ENCODE assay signal across 16 cellular contexts in genomic region chr14:71119832-71120231, GRCh38.
"Had no signal": no experiment of that assay in that cellular context is flagged by ENCODE, and none has a peak within 500 bp of the region (broad histone marks: within the 10 kb centered on the region; RNA-seq: fewer than 3 reads in every experiment).

No MANE protein-coding gene starts in this region.

- DNase-seq: activated CD4-positive, alpha-beta T cell treated with anti-CD3 and anti-CD28 coated beads, Interleukin-2, amount 10 ng/mL, durations not matched to agents 7 days and 5 days; activated naive CD4-positive, alpha-beta T cell treated with anti-CD3 and anti-CD28 coated beads, Interleukin-2, amount 10 ng/mL, durations not matched to agents 7 days and 5 days; effector CD8-positive, alpha-beta T cell; kidney; midbrain; sigmoid colon; spleen; stimulated activated CD8-positive, alpha-beta memory T cell treated with anti-CD3 and anti-CD28 coated beads, Interleukin-4, amount 100 ng/mL, for 48 hours; stimulated activated naive CD4-positive, alpha-beta T cell; transverse colon; uterus had no signal

- H3K9me3 Mint-ChIP-seq: activated CD4-positive, alpha-beta T cell treated with anti-CD3 and anti-CD28 coated beads, Interleukin-2, amount 10 ng/mL, durations not matched to agents 7 days and 5 days; activated naive CD4-positive, alpha-beta T cell treated with anti-CD3 and anti-CD28 coated beads, Interleukin-2, amount 10 ng/mL, durations not matched to agents 7 days and 5 days; dendritic cell treated with granulocyte-macrophage colony-stimulating factor and Interleukin-4, amounts not matched to agents 40 ng/mL and 50 ng/mL, for 4 days; T-helper 1 cell treated with Interleukin-12 subunit alpha and Interleukin-12 subunit beta and Interleukin-4 antibody, amounts not matched to agents 30 μg/mL and 1 μg/mL, for 36 hours had no signal

- H3K4me1 Mint-ChIP-seq: activated CD4-positive, alpha-beta T cell treated with anti-CD3 and anti-CD28 coated beads, Interleukin-2, amount 10 ng/mL, durations not matched to agents 7 days and 5 days; activated naive CD4-positive, alpha-beta T cell treated with anti-CD3 and anti-CD28 coated beads, Interleukin-2, amount 10 ng/mL, durations not matched to agents 7 days and 5 days had no signal

- H3K27me3 ChIP-seq: esophagus muscularis mucosa, sigmoid colon, spleen, suprapubic skin, transverse colon, uterus had no signal

- H3K27me3 Mint-ChIP-seq: activated CD4-positive, alpha-beta T cell treated with anti-CD3 and anti-CD28 coated beads, Interleukin-2, amount 10 ng/mL, durations not matched to agents 7 days and 5 days; dendritic cell treated with granulocyte-macrophage colony-stimulating factor and Interleukin-4, amounts not matched to agents 40 ng/mL and 50 ng/mL, for 4 days had no signal

- H3K27ac ChIP-seq: esophagus muscularis mucosa, sigmoid colon, spleen, suprapubic skin, uterus had no signal

- H3K27ac Mint-ChIP-seq: activated CD4-positive, alpha-beta T cell treated with anti-CD3 and anti-CD28 coated beads, Interleukin-2, amount 10 ng/mL, durations not matched to agents 7 days and 5 days; activated naive CD4-positive, alpha-beta T cell treated with anti-CD3 and anti-CD28 coated beads, Interleukin-2, amount 10 ng/mL, durations not matched to agents 7 days and 5 days; dendritic cell treated with granulocyte-macrophage colony-stimulating factor and Interleukin-4, amounts not matched to agents 40 ng/mL and 50 ng/mL, for 4 days had no signal

- H3K4me1 ChIP-seq: esophagus muscularis mucosa, uterus had no signal

- H3K4me3 Mint-ChIP-seq: activated CD4-positive, alpha-beta T cell treated with anti-CD3 and anti-CD28 coated beads, Interleukin-2, amount 10 ng/mL, durations not matched to agents 7 days and 5 days; activated naive CD4-positive, alpha-beta T cell treated with anti-CD3 and anti-CD28 coated beads, Interleukin-2, amount 10 ng/mL, durations not matched to agents 7 days and 5 days; dendritic cell treated with granulocyte-macrophage colony-stimulating factor and Interleukin-4, amounts not matched to agents 40 ng/mL and 50 ng/mL, for 4 days; nephron; T-helper 1 cell treated with Interleukin-12 subunit alpha and Interleukin-12 subunit beta and Interleukin-4 antibody, amounts not matched to agents 30 μg/mL and 1 μg/mL, for 36 hours had no signal
